Comparison of ENCODE assay signal across 8 cellular contexts in genomic region chr16:2964416-2965223, GRCh38. TPM values are rescaled to one million over a fixed set of nuclear protein-coding genes. Genes with fewer than 3 reads are reported as not detected.
DNase-seq lines count a peak whose midpoint lies in the region; ATAC-seq and TF ChIP-seq lines count a peak whose summit lies in the region.

No MANE protein-coding gene starts in this region.

- intact Hi-C loops in mammary epithelial cell (cut with micrococcal nuclease): loop anchor here (1.0 to 5.0 kb wide), 3 partner anchors 19 to 127 kb away; no protein-coding TSS in a partner anchor
- intact Hi-C loops in adrenal gland (cut with DNase I): no loop called here
- intact Hi-C loops in tibial artery (cut with DNase I; ENCODE audit: low total_unique reads): no loop called here

- peak; percentile 24 to 27 for ATAC-seq in naive B cell (ENCODE audit: low read depth in 2 of 2)

- H3K9me3 Mint-ChIP-seq in naive B cell: no peaks in the 10 kb centered on the region

- TF ChIP-seq CTCF in cardiac muscle cell (IDR thresholded peaks at IDR 0.05; ENCODE audit: low read depth, low read length): no peak
- TF ChIP-seq CTCF in right atrium auricular region (IDR thresholded peaks at IDR 0.05): no peak
- no peak for TF ChIP-seq CTCF in mammary epithelial cell (conservative IDR thresholded peaks at IDR 0.05 in 1 of 2, IDR thresholded peaks at IDR 0.05 in 1 of 2; ENCODE audit: extremely low read depth in 1 of 2, insufficient read depth in 1 of 2, low read depth in 1 of 2, low read length in 2 of 2)
- no peak for TF ChIP-seq CTCF in adrenal gland (IDR thresholded peaks at IDR 0.05)
- no peak for TF ChIP-seq CTCF in tibial artery (IDR thresholded peaks at IDR 0.05)

- TF ChIP-seq POLR2A in adrenal gland (IDR thresholded peaks at IDR 0.05): no peak

- peak overlapping the region; percentile 30 for H3K4me3 ChIP-seq in cardiac muscle cell
- H3K4me3 ChIP-seq in right atrium auricular region: peak overlapping the region in 1 of 2 donors; percentile 41
- H3K4me3 ChIP-seq in mammary epithelial cell (replicated peaks in 1 of 3; ENCODE audit: insufficient read depth in 1 of 3, low read depth in 2 of 3, low read length in 3 of 3): peak overlapping the region; percentile 37 to 53 (median 53)
- H3K4me3 ChIP-seq in adrenal gland: peak overlapping the region in 1 of 4 donors; percentile 7
- H3K4me3 ChIP-seq in tibial artery: peak overlapping the region in 1 of 2 donors; percentile 15

- peak overlapping the region; percentile 81 for H2AFZ ChIP-seq in mammary epithelial cell (ENCODE audit: low read depth, low read length)

- WGBS in mammary epithelial cell (ENCODE audit: low coverage, missing lambda C conversion rate): no CpG with 5 or more reads among the region's 68 CpGs
- 1 to 4% (median 2%) methylated on average over 9 to 68 of the region's 68 CpGs; no CpG with 5 or more reads in 1 of the 4 donors for WGBS in adrenal gland, 4 donors

- H3K36me3 Mint-ChIP-seq in naive B cell: no peaks in the 10 kb centered on the region

- peak overlapping the region; percentile 97 for H3K4me2 ChIP-seq in mammary epithelial cell (ENCODE audit: insufficient read depth, low read depth, low read length)

- H3K27me3 ChIP-seq in cardiac muscle cell: peaks cover 47% of the 10 kb centered on the region
- H3K27me3 ChIP-seq in right atrium auricular region: peaks cover 43 to 51% of the 10 kb centered on the region in 2 donors
- no peaks in the 10 kb centered on the region for H3K27me3 ChIP-seq in mammary epithelial cell (ENCODE audit: insufficient read depth, low read length)
- H3K27me3 ChIP-seq in adrenal gland: peaks cover 71% of the 10 kb centered on the region
- peaks cover 18 to 90% of the 10 kb centered on the region in 2 donors for H3K27me3 ChIP-seq in tibial artery

- peak overlapping the region; percentile 83 to 94 (median 89) for H3K4me3 Mint-ChIP-seq in naive B cell

- no peaks in the 10 kb centered on the region for H3K79me2 ChIP-seq in mammary epithelial cell (ENCODE audit: insufficient read depth, low read length)

- H3K27me3 Mint-ChIP-seq in naive B cell: peaks cover 0 to 27% (median 10%) of the 10 kb centered on the region in 3 donors

- no peaks in the 10 kb centered on the region for H4K20me1 ChIP-seq in mammary epithelial cell (ENCODE audit: insufficient read depth, low read length)

- dilution Hi-C loops in mammary epithelial cell (cut with HindIII; ENCODE audit: low sequenced_read_pairs): no loop called here

- H3K9me3 ChIP-seq in cardiac muscle cell (ENCODE audit: low read depth) (no peaks in the 10 kb centered on the region), right atrium auricular region (no peaks in the 10 kb centered on the region), mammary epithelial cell (replicated peaks; ENCODE audit: insufficient read depth, low read length) (no peaks in the 10 kb centered on the region), adrenal gland (replicated peaks in 1 of 3) (no peaks in the 10 kb centered on the region), tibial artery (no peaks in the 10 kb centered on the region)

- CTCF ChIA-PET in mammary epithelial cell (lab: Charles Lee; ENCODE audit: low non-redundant PET): interaction anchor here (0.7 kb wide), 1 partner anchor 202 kb away, joined by 5 read pairs; no protein-coding TSS in a partner anchor

- peaks cover 30 to 43% (median 31%) of the 10 kb centered on the region in 3 donors for H3K4me1 Mint-ChIP-seq in naive B cell

- no peak overlapping the region for H3K9ac ChIP-seq in mammary epithelial cell (ENCODE audit: insufficient read depth, low read length)

- peak in 1 of 2 donors; percentile 86 for DNase-seq in cardiac muscle cell (ENCODE audit: low read depth in 1 of 2, low spot score in 1 of 2)
- DNase-seq in right atrium auricular region (ENCODE audit: low spot score): no peak
- peak; percentile 49 for DNase-seq in NCI-H1694 treated with DMSO at 0.1 percent for 48 hours (lab: John Stamatoyannopoulos, UW)
- DNase-seq in T-helper 2 cell: peak; percentile 39 to 66 (median 48)
- DNase-seq in mammary epithelial cell: peak; percentile 70
- peak; percentile 55 for DNase-seq in naive B cell
- DNase-seq in adrenal gland: no peak
- DNase-seq in tibial artery: no peak

- H3K4me1 ChIP-seq in cardiac muscle cell (ENCODE audit: low read depth) (peaks cover 3% of the 10 kb centered on the region), right atrium auricular region (peaks cover 0 to 55% of the 10 kb centered on the region in 2 donors), mammary epithelial cell (ENCODE audit: insufficient read depth, low read length) (peaks cover 45% of the 10 kb centered on the region), adrenal gland (replicated peaks in 1 of 2) (peaks cover 19 to 26% of the 10 kb centered on the region in 2 donors), tibial artery (peaks cover 8 to 67% (median 47%) of the 10 kb centered on the region in 4 donors)

- no TSS peak for BruUV-seq in mammary epithelial cell (replicated peaks; lab: Mats Ljungman, UMichigan)

- in situ Hi-C loops in mammary epithelial cell (cut with MboI; ENCODE audit: low sequenced_read_pairs in 2 of 2): no loop called here

- H3K27ac Mint-ChIP-seq in naive B cell: peak overlapping the region in 3 of 6 donors; percentile 56 to 81 (median 61)

- H3K27ac ChIP-seq in cardiac muscle cell (no peak overlapping the region), right atrium auricular region (no peak overlapping the region), mammary epithelial cell (ENCODE audit: insufficient read depth, low read depth, low read length) (no peak overlapping the region), adrenal gland (no peak overlapping the region), tibial artery (no peak overlapping the region)

- H3K36me3 ChIP-seq in cardiac muscle cell (no peaks in the 10 kb centered on the region), right atrium auricular region (no peaks in the 10 kb centered on the region), mammary epithelial cell (ENCODE audit: insufficient read depth, low read length) (no peaks in the 10 kb centered on the region), adrenal gland (replicated peaks in 1 of 2) (no peaks in the 10 kb centered on the region), tibial artery (no peaks in the 10 kb centered on the region)

RNA-seq across cellular contexts. Expression of gene KREMEN2, which starts 0.5 kb away (rescaled TPM):
- total RNA-seq in cardiac muscle cell (2.6 and 3.9 TPM in 2 replicates), right atrium auricular region (not detected), mammary epithelial cell (under 1 TPM; 0.33 to 0.96 TPM), adrenal gland (not detected)
- polyA plus RNA-seq in cardiac muscle cell (1.3 and 2.5 TPM in 2 replicates), mammary epithelial cell (0.99 TPM), naive B cell (ENCODE audit: low read depth in 6 of 6) (1 to 10 TPM in 3 of 6 donors, under 1 TPM in 2, not detected in 1; 0.25 to 4.4 (median 1.2) TPM), adrenal gland (not detected)
- not detected for polyA minus RNA-seq in mammary epithelial cell

RNA-seq across cellular contexts. Expression of gene PAQR4, which starts 4.5 kb away (rescaled TPM):
- total RNA-seq in cardiac muscle cell (3.1 and 9.9 TPM in 2 replicates), right atrium auricular region (1 to 10 TPM; 4.7 to 5.9 TPM), mammary epithelial cell (10 to 100 TPM in 1 of 2 donors, 1 to 10 TPM in 1; 6.8 to 21.6 TPM), adrenal gland (10 to 100 TPM in 7 of 8 donors, 1 to 10 TPM in 1; 7.4 to 17.0 (median 13.5) TPM)
- polyA plus RNA-seq in cardiac muscle cell (3.9 and 11.0 TPM in 2 replicates), mammary epithelial cell (24.1 TPM), naive B cell (ENCODE audit: low read depth in 6 of 6) (1 to 10 TPM in 3 of 6 donors, under 1 TPM in 2, not detected in 1; 0.43 to 1.3 (median 1.1) TPM), adrenal gland (10 to 100 TPM in 1 of 3 donors, 1 to 10 TPM in 2; 4.1 to 14.6 (median 8.1) TPM)
- polyA minus RNA-seq in mammary epithelial cell: 15.3 TPM

RNA-seq across cellular contexts. Expression of gene PKMYT1, which starts 15.6 kb away (rescaled TPM):
- total RNA-seq in cardiac muscle cell (26.2 and 28.1 TPM in 2 replicates), right atrium auricular region (under 1 TPM; 0.52 to 0.98 TPM), mammary epithelial cell (10 to 100 TPM in 1 of 2 donors, 1 to 10 TPM in 1; 4.2 to 67.2 TPM), adrenal gland (1 to 10 TPM in 7 of 8 donors, under 1 TPM in 1; 0.46 to 4.5 (median 2.9) TPM)
- polyA plus RNA-seq in cardiac muscle cell (30.6 and 36.8 TPM in 2 replicates), mammary epithelial cell (44.5 TPM), naive B cell (ENCODE audit: low read depth in 6 of 6) (under 1 TPM in 4 of 6 donors, not detected in 2; 0.45 to 0.88 (median 0.62) TPM), adrenal gland (1 to 10 TPM; 1.0 to 3.7 (median 2.0) TPM)
- polyA minus RNA-seq in mammary epithelial cell: 37.9 TPM

RNA-seq across cellular contexts. Expression of gene CLDN9, which starts 48.1 kb away (rescaled TPM):
- total RNA-seq in cardiac muscle cell (3.2 and 6.3 TPM in 2 replicates), right atrium auricular region (under 1 TPM in 1 of 2 donors, not detected in 1; 0.39 TPM), mammary epithelial cell (not detected), adrenal gland (under 1 TPM in 2 of 8 donors, not detected in 6; 0.28 to 0.31 TPM)
- polyA plus RNA-seq in cardiac muscle cell (8.4 and 8.5 TPM in 2 replicates), mammary epithelial cell (not detected), naive B cell (ENCODE audit: low read depth in 6 of 6) (not detected), adrenal gland (1 to 10 TPM in 1 of 3 donors, under 1 TPM in 1, not detected in 1; 0.34 to 1.4 TPM)
- polyA minus RNA-seq in mammary epithelial cell: not detected

RNA-seq across cellular contexts. Expression of gene FLYWCH1, which starts 52.9 kb away (rescaled TPM):
- total RNA-seq in cardiac muscle cell (33.2 and 58.7 TPM in 2 replicates), right atrium auricular region (10 to 100 TPM; 31.5 to 37.8 TPM), mammary epithelial cell (10 to 100 TPM; 53.2 to 56.1 TPM), adrenal gland (10 to 100 TPM; 31.9 to 89.8 (median 50.4) TPM)
- polyA plus RNA-seq in cardiac muscle cell (34.7 and 41.1 TPM in 2 replicates), mammary epithelial cell (22.3 TPM), naive B cell (ENCODE audit: low read depth in 6 of 6) (10 to 100 TPM in 3 of 6 donors, 1 to 10 TPM in 3; 6.3 to 13.4 (median 9.5) TPM), adrenal gland (10 to 100 TPM in 2 of 3 donors, 1 to 10 TPM in 1; 3.3 to 79.7 (median 55.6) TPM)
- polyA minus RNA-seq in mammary epithelial cell: 10.5 TPM

Comparison
In these comparisons a context has a peak if more than half of its experiments do, and no peak if none do; other contexts are left out.
1. DNase-seq: peak in NCI-H1694 treated with DMSO at 0.1 percent for 48 hours (single experiment), T-helper 2 cell (5 of 5), mammary epithelial cell (single experiment) and naive B cell (single experiment); none in right atrium auricular region (single experiment), adrenal gland (0 of 7) and tibial artery (0 of 2).